In the genomic region with DNA sequence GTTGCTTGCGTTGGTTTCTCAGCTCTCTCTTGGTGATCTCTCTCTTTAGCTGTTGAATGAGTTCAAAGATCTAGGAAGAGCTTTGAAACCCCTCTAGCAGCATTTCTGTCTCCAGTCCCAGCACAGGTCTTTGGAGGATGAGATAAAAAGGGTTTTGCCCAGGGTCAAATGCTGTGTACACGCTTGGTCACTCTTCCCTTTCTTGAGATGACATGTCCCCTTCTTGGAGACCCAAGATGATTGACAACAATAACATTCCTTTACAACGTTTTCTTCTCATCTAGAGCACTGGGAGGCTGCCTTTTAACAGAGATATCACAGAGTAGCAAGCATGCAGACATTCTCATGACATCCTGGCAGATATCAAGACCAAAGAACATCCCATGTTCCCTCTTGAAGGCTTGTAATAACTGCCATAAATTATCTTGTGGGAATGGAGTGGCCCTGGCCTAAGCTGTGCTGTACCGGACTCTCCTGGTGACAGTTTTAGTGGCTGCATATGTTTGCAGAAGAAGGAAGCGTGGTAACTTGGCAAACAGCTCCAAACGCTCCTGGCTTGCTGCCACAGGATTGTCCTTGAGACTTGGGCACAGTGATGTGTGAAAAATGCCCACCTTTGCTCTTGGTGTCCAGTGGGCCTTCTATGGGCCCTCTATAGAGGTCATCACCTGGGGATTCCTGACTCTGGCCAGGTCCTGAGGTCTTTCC, we compare ENCODE assay signal across 12 cellular contexts.
A peak's percentile ranks its signal among the peaks of the same experiment; 100 is the strongest.
DNase-seq lines count a peak whose midpoint lies in the region; ATAC-seq and TF ChIP-seq lines count a peak whose summit lies in the region.
"Had no signal": no experiment of that assay in that cellular context is flagged by ENCODE, and none has a peak within 500 bp of the region (broad histone marks: within the 10 kb centered on the region; RNA-seq: fewer than 3 reads in every experiment).

No MANE protein-coding gene starts in this region.

- H3K4me1 ChIP-seq in Peyer's patch: peaks cover 0 to 25% (median 0%) of the 10 kb centered on the region in 4 donors

- H3K9me3 ChIP-seq in CD4-positive, alpha-beta T cell (ENCODE audit: control insufficient read depth, low read length): no peaks in the 10 kb centered on the region
- no peaks in the 10 kb centered on the region for H3K9me3 ChIP-seq in Peyer's patch

- no peaks in the 10 kb centered on the region for H3K9me3 Mint-ChIP-seq in CD4-positive, alpha-beta T cell

- H3K27ac ChIP-seq in CD4-positive, alpha-beta T cell (ENCODE audit: low read depth, low read length): no peak overlapping the region
- no peak overlapping the region for H3K27ac ChIP-seq in Peyer's patch
- H3K27ac ChIP-seq: RWPE1 had no signal

- no peak for TF ChIP-seq CTCF in CD4-positive, alpha-beta T cell (IDR thresholded peaks at IDR 0.05)
- no peak for TF ChIP-seq CTCF in Peyer's patch (IDR thresholded peaks at IDR 0.05)

- no peak overlapping the region for H3K4me3 ChIP-seq in Peyer's patch

- POLR2A ChIA-PET in CD4-positive, alpha-beta T cell (lab: Charles Lee): interaction anchor here (0.9 kb wide), 1 partner anchor 9 kb away, joined by 3 read pairs; no protein-coding TSS in a partner anchor

- no peak for TF ChIP-seq POLR2A in Peyer's patch (IDR thresholded peaks at IDR 0.05)

- H3K4me1 Mint-ChIP-seq in CD4-positive, alpha-beta T cell (ENCODE audit: low read depth): peaks cover 65% of the 10 kb centered on the region

- H3K36me3 ChIP-seq in Peyer's patch: no peaks in the 10 kb centered on the region

- CTCF ChIA-PET in CD4-positive, alpha-beta T cell (lab: Charles Lee): interaction anchor here (1.2 kb wide), 1 partner anchor 124 kb away, joined by 3 read pairs; no protein-coding TSS in a partner anchor

- ATAC-seq in CD4-positive, alpha-beta T cell (ENCODE audit: poor library complexity): no peak
- ATAC-seq in left lobe of liver: peak; percentile 35
- ATAC-seq in esophagus mucosa: no peak
- no peak for ATAC-seq in GM18907 (IDR thresholded peaks at IDR 0.05; ENCODE audit: unreplicated experiment)

- H3K27ac Mint-ChIP-seq in CD4-positive, alpha-beta T cell: peak overlapping the region; percentile 37

- no peaks in the 10 kb centered on the region for H3K27me3 Mint-ChIP-seq in CD4-positive, alpha-beta T cell

- no peak overlapping the region for H3K4me3 Mint-ChIP-seq in CD4-positive, alpha-beta T cell

- intact Hi-C loops in CD4-positive, alpha-beta T cell (cut with DNase I, micrococcal nuclease): no loop called here

- no peak for DNase-seq in CD4-positive, alpha-beta T cell
- DNase-seq in HT-29 (ENCODE audit: low spot score): peak; percentile 85
- DNase-seq in Peyer's patch: peak in 2 of 3 donors; percentile 48 to 66
- no peak for DNase-seq in left lobe of liver (ENCODE audit: low spot score)
- DNase-seq in T-helper 2 cell: no peak
- no peak for DNase-seq in activated CD8-positive, alpha-beta memory T cell treated with anti-CD3 and anti-CD28 coated beads for 24 hours
- DNase-seq: activated CD4-positive, alpha-beta T cell treated with anti-CD3 and anti-CD28 coated beads for 1 hour; KBM-7; occipital lobe had no signal

- no peaks in the 10 kb centered on the region for H3K27me3 ChIP-seq in CD4-positive, alpha-beta T cell (ENCODE audit: control insufficient read depth, insufficient read depth, low read length)
- no peaks in the 10 kb centered on the region for H3K27me3 ChIP-seq in Peyer's patch

- H3K36me3 Mint-ChIP-seq in CD4-positive, alpha-beta T cell (ENCODE audit: low read depth): no peaks in the 10 kb centered on the region

Comparison
In these comparisons a context has a peak if more than half of its experiments do, and no peak if none do; other contexts are left out.
1. DNase-seq: peak in HT-29 (single experiment) and Peyer's patch (2 of 3); none in CD4-positive, alpha-beta T cell (0 of 10), left lobe of liver (single experiment), T-helper 2 cell (0 of 5) and activated CD8-positive, alpha-beta memory T cell treated with anti-CD3 and anti-CD28 coated beads for 24 hours (single experiment).